Comparison of ENCODE assay signal across 1 cellular context in the genomic region with DNA sequence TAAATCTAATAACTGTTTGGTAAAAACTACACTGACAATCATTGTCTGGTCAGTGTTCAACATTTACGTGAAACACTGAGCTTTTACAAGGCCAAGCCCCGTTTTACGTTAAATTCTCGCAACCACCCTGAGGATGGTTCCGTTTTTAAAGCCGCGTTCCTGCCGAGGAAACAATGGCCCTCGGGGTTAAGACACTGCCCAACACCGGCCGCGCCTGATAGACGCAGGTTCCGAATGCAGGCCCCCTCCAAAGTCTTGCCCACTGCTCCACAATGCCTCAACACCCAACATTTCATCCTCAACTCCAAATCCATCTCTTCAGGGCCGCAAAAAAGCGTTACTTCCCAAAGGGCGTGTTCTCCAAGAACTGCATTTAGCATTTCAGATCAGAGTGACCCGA.
TF ChIP-seq lines count a peak whose summit lies in the region.

No MANE protein-coding gene starts in this region.

TF ChIP-seq in GM12878, 131 proteins besides CTCF, POLR2A, EP300 and RAD21 (continued from another document):
- TF ChIP-seq, protein P1, sequence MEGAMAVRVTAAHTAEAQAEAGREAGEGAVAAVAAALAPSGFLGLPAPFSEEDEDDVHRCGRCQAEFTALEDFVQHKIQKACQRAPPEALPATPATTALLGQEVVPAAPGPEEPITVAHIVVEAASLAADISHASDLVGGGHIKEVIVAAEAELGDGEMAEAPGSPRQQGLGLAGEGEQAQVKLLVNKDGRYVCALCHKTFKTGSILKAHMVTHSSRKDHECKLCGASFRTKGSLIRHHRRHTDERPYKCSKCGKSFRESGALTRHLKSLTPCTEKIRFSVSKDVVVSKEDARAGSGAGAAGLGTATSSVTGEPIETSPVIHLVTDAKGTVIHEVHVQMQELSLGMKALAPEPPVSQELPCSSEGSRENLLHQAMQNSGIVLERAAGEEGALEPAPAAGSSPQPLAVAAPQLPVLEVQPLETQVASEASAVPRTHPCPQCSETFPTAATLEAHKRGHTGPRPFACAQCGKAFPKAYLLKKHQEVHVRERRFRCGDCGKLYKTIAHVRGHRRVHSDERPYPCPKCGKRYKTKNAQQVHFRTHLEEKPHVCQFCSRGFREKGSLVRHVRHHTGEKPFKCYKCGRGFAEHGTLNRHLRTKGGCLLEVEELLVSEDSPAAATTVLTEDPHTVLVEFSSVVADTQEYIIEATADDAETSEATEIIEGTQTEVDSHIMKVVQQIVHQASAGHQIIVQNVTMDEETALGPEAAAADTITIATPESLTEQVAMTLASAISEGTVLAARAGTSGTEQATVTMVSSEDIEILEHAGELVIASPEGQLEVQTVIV (IDR thresholded peaks at IDR 0.05; ENCODE audit: borderline replicate concordance, partially characterized antibody), result no peak
- TF ChIP-seq BMI1 (IDR thresholded peaks at IDR 0.05; ENCODE audit: borderline replicate concordance), result no peak
